Comparison of ENCODE assay signal across 10 cellular contexts in the genomic region with DNA sequence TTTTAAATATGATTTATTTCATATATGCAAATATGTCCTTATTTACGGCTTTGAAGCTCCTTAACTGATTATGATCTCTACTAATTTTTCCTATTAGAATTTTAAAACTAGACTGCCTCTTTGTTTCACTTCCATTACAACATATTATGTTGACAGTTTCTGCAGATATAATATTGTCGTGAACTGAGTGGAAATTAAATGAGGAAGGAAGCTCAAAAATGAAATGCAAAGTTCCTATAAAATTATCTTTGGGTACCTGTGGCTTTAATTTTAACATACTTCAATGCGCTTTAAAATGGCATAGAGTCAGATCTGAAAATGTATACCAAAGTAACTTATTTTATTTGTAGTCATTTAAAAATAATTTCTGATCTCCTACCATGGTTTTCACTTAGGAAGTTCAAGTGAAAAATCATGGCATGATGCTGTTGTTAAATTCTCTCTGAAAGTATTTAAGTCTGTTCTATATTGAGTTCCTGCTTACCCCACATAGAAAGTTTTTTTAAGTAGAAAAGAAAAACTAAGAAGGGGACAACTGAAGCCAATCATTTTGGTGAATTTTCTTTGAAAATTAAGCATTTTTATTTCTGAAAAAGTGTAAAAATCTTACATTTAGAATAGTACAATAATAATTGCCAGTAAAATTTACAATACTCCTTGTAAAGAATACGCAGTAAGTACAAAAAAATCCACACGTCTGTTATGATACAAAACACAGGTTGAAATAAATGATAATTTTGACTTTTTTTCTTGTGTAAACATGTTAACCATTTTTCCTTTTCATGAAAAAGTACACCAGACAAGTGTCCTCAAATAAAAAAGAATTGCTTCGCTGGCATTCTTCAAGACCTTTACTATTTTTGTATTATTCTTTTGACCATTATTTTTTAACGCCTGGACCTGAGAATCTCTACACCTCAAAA. TPM values are rescaled to one million over a fixed set of nuclear protein-coding genes. Genes with fewer than 3 reads are reported as not detected.
DNase-seq lines count a peak whose midpoint lies in the region; ATAC-seq and TF ChIP-seq lines count a peak whose summit lies in the region.
"Had no signal": no experiment of that assay in that cellular context is flagged by ENCODE, and none has a peak within 500 bp of the region (broad histone marks: within the 10 kb centered on the region; RNA-seq: fewer than 3 reads in every experiment).

No MANE protein-coding gene starts in this region.

- H3K9me3 ChIP-seq in GM23248 (ENCODE audit: low read depth) (no peaks in the 10 kb centered on the region), Panc1 (ENCODE audit: control insufficient read depth, insufficient read depth, low read depth, low read length) (no peaks in the 10 kb centered on the region), osteoblast (ENCODE audit: low read depth, low read length) (no peaks in the 10 kb centered on the region)
- H3K9me3 ChIP-seq: heart right ventricle had no signal

- H3K4me3 ChIP-seq in GM23248 = peak overlapping the region; percentile 96
- H3K4me3 ChIP-seq in Panc1 (ENCODE audit: low read depth in 2 of 2, low read length in 2 of 2) = peak overlapping the region; percentile 61 to 87
- peak overlapping the region; percentile 96 for H3K4me3 ChIP-seq in osteoblast (ENCODE audit: insufficient read depth, low read length)

- no peaks in the 10 kb centered on the region for H3K9me3 Mint-ChIP-seq in endothelial cell (ENCODE audit: unreplicated experiment)

- H3K36me3 Mint-ChIP-seq in endothelial cell (ENCODE audit: low read depth, unreplicated experiment) = no peaks in the 10 kb centered on the region

- POLR2A ChIA-PET in Panc1 (lab: Charles Lee) = interaction anchor here (0.6 kb wide), 2 partner anchors 14 to 127 kb away, joined by 3 to 5 read pairs; no protein-coding TSS in a partner anchor

- no TSS peak for BruUV-seq in Panc1 (replicated peaks; lab: Mats Ljungman, UMichigan)

- in situ Hi-C loops in GM23248 (cut with MboI) = loop anchor here (10.0 to 25.0 kb wide), 2 partner anchors 134 to 351 kb away; no protein-coding TSS in a partner anchor
- in situ Hi-C loops in Panc1 (cut with HindIII; ENCODE audit: low pct_unique_long_range_greater_than_20kb, low sequenced_read_pairs) = no loop called here

- H3K27me3 ChIP-seq in GM23248 (replicated peaks; ENCODE audit: insufficient read depth) (no peaks in the 10 kb centered on the region), Panc1 (ENCODE audit: control insufficient read depth, insufficient read depth, low read length) (no peaks in the 10 kb centered on the region), osteoblast (ENCODE audit: insufficient read depth, low read length) (peaks cover 3% of the 10 kb centered on the region)

- ATAC-seq in Panc1 (no peak), HG03095 (IDR thresholded peaks at IDR 0.05; ENCODE audit: unreplicated experiment) (no peak)

- peak; percentile 16 for DNase-seq in GM23248
- no peak for DNase-seq in Panc1 (ENCODE audit: low read depth, low spot score)
- DNase-seq in endothelial cell (ENCODE audit: low spot score) = no peak
- DNase-seq in osteoblast (ENCODE audit: insufficient read length, low spot score, missing footprints) = no peak
- DNase-seq in OCI-M2 (lab: John Stamatoyannopoulos, UW; ENCODE audit: unreplicated experiment) = no peak
- DNase-seq in NCI-H69 (lab: John Stamatoyannopoulos, UW) = no peak
- no peak for DNase-seq in HPDE6-E6E7 (ENCODE audit: extremely low spot score)
- DNase-seq: heart right ventricle, substantia nigra had no signal

- H3K27ac Mint-ChIP-seq in endothelial cell (ENCODE audit: unreplicated experiment) = no peak overlapping the region

- H4K20me1 ChIP-seq in GM23248 (ENCODE audit: insufficient read depth) = no peaks in the 10 kb centered on the region
- H4K20me1 ChIP-seq in osteoblast (ENCODE audit: insufficient read depth, low read length) = peaks cover 8% of the 10 kb centered on the region

- peak overlapping the region; percentile 90 for H3K4me2 ChIP-seq in GM23248 (ENCODE audit: unreplicated experiment)
- H3K4me2 ChIP-seq in osteoblast (ENCODE audit: insufficient read depth, low read length) = peak overlapping the region; percentile 84

- H3K27ac ChIP-seq in GM23248 (peak overlapping the region; percentile 88), Panc1 (ENCODE audit: low read length) (peak overlapping the region; percentile 83), osteoblast (ENCODE audit: low read depth, low read length) (peak overlapping the region; percentile 47)
- H3K27ac ChIP-seq: heart right ventricle had no signal

- H3K9ac ChIP-seq in GM23248 = peak overlapping the region; percentile 99

- no peaks in the 10 kb centered on the region for H3K9me2 ChIP-seq in GM23248 (ENCODE audit: insufficient read depth)

- WGBS in GM23248 (ENCODE audit: low coverage in 1 of 2, low lambda C conversion rate in 2 of 2, missing lambda C conversion rate in 2 of 2), 2 experiments = 16 to 19% methylated on average over 7 of the region's 7 CpGs

- TF ChIP-seq CTCF in Panc1 (IDR thresholded peaks at IDR 0.05) = no peak
- TF ChIP-seq CTCF in endothelial cell (IDR thresholded peaks at IDR 0.05; ENCODE audit: unreplicated experiment) = no peak
- no peak for TF ChIP-seq CTCF in osteoblast (IDR thresholded peaks at IDR 0.05; ENCODE audit: extremely low read depth, low read depth, low read length)

- peaks cover 20% of the 10 kb centered on the region for H3K4me1 Mint-ChIP-seq in endothelial cell (ENCODE audit: unreplicated experiment)

- CTCF ChIA-PET in Panc1 (lab: Charles Lee) = no interaction called here

- peaks cover 66% of the 10 kb centered on the region for H3K79me2 ChIP-seq in GM23248 (ENCODE audit: insufficient read depth)
- H3K79me2 ChIP-seq in osteoblast (ENCODE audit: insufficient read depth, low read length) = peaks cover 56% of the 10 kb centered on the region

- intact Hi-C loops in Panc1 (cut with micrococcal nuclease; ENCODE audit: unreplicated experiment) = no loop called here

- peaks cover 26% of the 10 kb centered on the region for H3K27me3 Mint-ChIP-seq in endothelial cell (ENCODE audit: unreplicated experiment)

- peak overlapping the region; percentile 79 for H3K4me3 Mint-ChIP-seq in endothelial cell (ENCODE audit: unreplicated experiment)

- H3K36me3 ChIP-seq in GM23248 (ENCODE audit: low read depth) (peaks cover 29% of the 10 kb centered on the region), Panc1 (ENCODE audit: control insufficient read depth, insufficient read depth, low read length) (peaks cover 8% of the 10 kb centered on the region; the same call in 1 of the 2 replicates), osteoblast (ENCODE audit: insufficient read depth, low read length) (peaks cover 10% of the 10 kb centered on the region)

- peaks cover 40% of the 10 kb centered on the region for H3F3A ChIP-seq in GM23248 (ENCODE audit: insufficient read depth)

- H3K4me1 ChIP-seq in GM23248 (ENCODE audit: insufficient read depth) (peaks cover 27% of the 10 kb centered on the region), Panc1 (ENCODE audit: control insufficient read depth, insufficient read depth, low read length) (peaks cover 49% of the 10 kb centered on the region), osteoblast (ENCODE audit: insufficient read depth, low read length) (peaks cover 13% of the 10 kb centered on the region)

- H2AFZ ChIP-seq in GM23248 (no peak overlapping the region), osteoblast (ENCODE audit: low read length) (no peak overlapping the region)

RNA-seq across cellular contexts. Expression of gene FOXD1, which starts 2.6 kb away (rescaled TPM):
- 50.0 and 53.9 TPM in 2 replicates for total RNA-seq in GM23248 (2014; rRNA removed; shearing (Covaris generic))
- 8.0 and 8.5 TPM in 2 replicates for polyA plus RNA-seq in GM23248 (2016; fragmentation: Nextera tagmentation; extraction: Ambion mirVana)
- total RNA-seq in Panc1 (2021; ENCODE audit: unreplicated experiment) (63.3 TPM), endothelial cell (ENCODE audit: unreplicated experiment) (0.33 TPM), osteoblast (12.7 and 17.0 TPM in 2 replicates)
- 53.3 TPM for polyA plus RNA-seq in Panc1 (2012; ENCODE audit: insufficient read length)

RNA-seq across cellular contexts. Expression of gene BTF3, which starts 52.3 kb away (rescaled TPM):
- total RNA-seq in GM23248 (2014; rRNA removed; shearing (Covaris generic)) = 162 and 249 TPM in 2 replicates
- polyA plus RNA-seq in GM23248 (2016; fragmentation: Nextera tagmentation; extraction: Ambion mirVana) = 595 and 602 TPM in 2 replicates
- total RNA-seq in Panc1 (2021; ENCODE audit: unreplicated experiment) (647 TPM), endothelial cell (ENCODE audit: unreplicated experiment) (866 TPM), osteoblast (207 and 218 TPM in 2 replicates)
- 644 TPM for polyA plus RNA-seq in Panc1 (2012; ENCODE audit: insufficient read length)

Comparison
In these comparisons a context has a peak if more than half of its experiments do, and no peak if none do; other contexts are left out.
1. RNA of gene FOXD1, which starts 2.6 kb away (total RNA-seq): 63.3 TPM in Panc1 (single experiment), 50.0 to 53.9 TPM in GM23248 and 12.7 to 17.0 TPM in osteoblast; 0.33 TPM in endothelial cell (single experiment); every median in the first group is over 10 times any median in the second.
2. Peak in every context shown above with its lines, with median percentiles within 50 percentile points of each other: H3K27ac ChIP-seq and H3K4me3 ChIP-seq.